ENCODE assay signal across 1 cellular context in the genomic region with DNA sequence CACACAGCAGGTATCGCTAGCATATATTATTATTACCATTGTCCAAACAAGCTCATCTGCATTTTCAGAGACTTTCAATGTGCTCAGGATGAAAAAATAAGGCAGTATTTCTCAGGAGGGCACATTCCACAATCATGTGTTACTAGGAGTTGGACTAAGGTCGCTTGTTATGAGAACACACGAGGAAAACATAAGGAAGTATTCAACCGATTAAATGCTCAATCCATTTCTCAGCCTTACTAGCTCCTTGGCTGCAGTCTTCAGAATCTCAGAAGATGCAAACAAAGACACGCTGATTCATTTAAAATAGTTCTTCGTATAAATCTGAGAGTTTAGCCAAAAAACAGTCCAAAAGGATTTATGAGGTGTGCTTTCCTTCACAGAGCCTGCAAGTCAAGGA.
TF ChIP-seq lines count a peak whose summit lies in the region.

No MANE protein-coding gene starts in this region.

TF ChIP-seq in IMR-90, 13 proteins besides CTCF, POLR2A, EP300 and RAD21:
- TF ChIP-seq SMC3 (IDR thresholded peaks at IDR 0.05; ENCODE audit: low read depth, low read length), result no peak
- no peak for TF ChIP-seq MXI1 (IDR thresholded peaks at IDR 0.05; ENCODE audit: borderline replicate concordance, low read depth, low read length)
- no peak for TF ChIP-seq USF2 (IDR thresholded peaks at IDR 0.05; ENCODE audit: low read depth, low read length)
- no peak for TF ChIP-seq CHD1 (IDR thresholded peaks at IDR 0.05; ENCODE audit: low read depth, low read length)
- no peak for TF ChIP-seq FOS (IDR thresholded peaks at IDR 0.05; ENCODE audit: low read depth, low read length)
- no peak for TF ChIP-seq RFX5 (IDR thresholded peaks at IDR 0.05; ENCODE audit: low read depth, low read length)
- TF ChIP-seq BHLHE40 (IDR thresholded peaks at IDR 0.05; ENCODE audit: low read depth, low read length), result no peak
- TF ChIP-seq MAZ (IDR thresholded peaks at IDR 0.05; ENCODE audit: borderline replicate concordance, low read depth, low read length), result no peak
